ENCODE assay signal across 17 cellular contexts in genomic region chr6:63740709-63741108, GRCh38.
DNase-seq lines count a peak whose midpoint lies in the region; ATAC-seq and TF ChIP-seq lines count a peak whose summit lies in the region.
"Had no signal": no experiment of that assay in that cellular context is flagged by ENCODE, and none has a peak within 500 bp of the region (broad histone marks: within the 10 kb centered on the region; RNA-seq: fewer than 3 reads in every experiment).

No MANE protein-coding gene starts in this region.

- no peak for ATAC-seq in activated T-helper 17 cell treated with anti-CD3 and anti-CD28 coated beads, Interleukin-2, amount 50 U/mL, for 72 hours (replicated peaks)
- ATAC-seq in HG03521 (IDR thresholded peaks at IDR 0.05; ENCODE audit: unreplicated experiment), result no peak
- ATAC-seq: activated CD4-positive, alpha-beta T cell treated with anti-CD3 and anti-CD28 coated beads for 36 hours had no signal

- no peaks in the 10 kb centered on the region for H3K27me3 ChIP-seq in right atrium auricular region
- H3K27me3 ChIP-seq: esophagus squamous epithelium, transverse colon had no signal

- H3K9me3 ChIP-seq in HEK293 (ENCODE audit: control insufficient read depth, insufficient read depth, low read depth, low read length) (no peaks in the 10 kb centered on the region), right atrium auricular region (no peaks in the 10 kb centered on the region)
- H3K9me3 ChIP-seq: esophagus squamous epithelium, transverse colon had no signal

- no peak for TF ChIP-seq CTCF in HEK293 (tag by site-specific recombination; IDR thresholded peaks at IDR 0.05)
- TF ChIP-seq CTCF in fibroblast of villous mesenchyme (IDR thresholded peaks at IDR 0.05; ENCODE audit: insufficient read depth, low read depth, low read length), result no peak
- TF ChIP-seq CTCF in right atrium auricular region (IDR thresholded peaks at IDR 0.05), result no peak

- H3K36me3 ChIP-seq in HEK293 (ENCODE audit: control insufficient read depth in 2 of 2, insufficient read depth in 1 of 2, low read length in 2 of 2) (no peaks in the 10 kb centered on the region), right atrium auricular region (no peaks in the 10 kb centered on the region)
- H3K36me3 ChIP-seq: esophagus squamous epithelium, transverse colon had no signal

- CTCF ChIA-PET in HEK293 (lab: Yijun Ruan, JAX), result interaction anchor here (0.6 to 1.1 kb wide), 3 partner anchors 9 to 1378 kb away, joined by 3 to 4 read pairs (median 3); no protein-coding TSS in a partner anchor

- H3K27me3 Mint-ChIP-seq in activated T-helper 17 cell treated with anti-CD3 and anti-CD28 coated beads, Interleukin-2, amount 50 U/mL, for 72 hours, result no peaks in the 10 kb centered on the region
- H3K27me3 Mint-ChIP-seq: activated CD4-positive, alpha-beta T cell treated with anti-CD3 and anti-CD28 coated beads for 36 hours had no signal

- H3K4me1 Mint-ChIP-seq in activated T-helper 17 cell treated with anti-CD3 and anti-CD28 coated beads, Interleukin-2, amount 50 U/mL, for 72 hours, result no peaks in the 10 kb centered on the region
- H3K4me1 Mint-ChIP-seq: activated CD4-positive, alpha-beta T cell treated with anti-CD3 and anti-CD28 coated beads for 36 hours had no signal

- no peak overlapping the region for H3K4me3 Mint-ChIP-seq in activated T-helper 17 cell treated with anti-CD3 and anti-CD28 coated beads, Interleukin-2, amount 50 U/mL, for 72 hours
- H3K4me3 Mint-ChIP-seq: activated CD4-positive, alpha-beta T cell treated with anti-CD3 and anti-CD28 coated beads for 36 hours; nephron progenitor cell had no signal

- POLR2A ChIA-PET in HEK293 (lab: Yijun Ruan, JAX), result interaction anchor here (1.3 kb wide), 1 partner anchor 18 kb away, joined by 5 read pairs; no protein-coding TSS in a partner anchor

- H3K27ac Mint-ChIP-seq in activated T-helper 17 cell treated with anti-CD3 and anti-CD28 coated beads, Interleukin-2, amount 50 U/mL, for 72 hours, result peak overlapping the region; percentile 11
- H3K27ac Mint-ChIP-seq: activated CD4-positive, alpha-beta T cell treated with anti-CD3 and anti-CD28 coated beads for 36 hours; activated T-helper 2 cell treated with anti-CD3 and anti-CD28 coated beads, Interferon-gamma antibody, Interleukin-2, Interleukin-4, amounts not matched to agents 10 μg/mL and 5 μg/mL and 100 μg/mL, durations not matched to agents 14 hours and 24 hours and 36 hours had no signal

- H3K4me3 ChIP-seq in HEK293 (ENCODE audit: low read depth, low read length), result no peak overlapping the region
- no peak overlapping the region for H3K4me3 ChIP-seq in fibroblast of villous mesenchyme (ENCODE audit: low read depth, low read length)
- no peak overlapping the region for H3K4me3 ChIP-seq in right atrium auricular region
- H3K4me3 ChIP-seq: esophagus squamous epithelium, transverse colon had no signal

- H3K27ac ChIP-seq in HEK293 (ENCODE audit: extremely low read depth, low read depth, low read length) (no peak overlapping the region), right atrium auricular region (no peak overlapping the region)
- H3K27ac ChIP-seq: esophagus squamous epithelium had no signal

- H3K4me1 ChIP-seq in HEK293 (ENCODE audit: control insufficient read depth, insufficient read depth, low read length) (no peaks in the 10 kb centered on the region), right atrium auricular region (no peaks in the 10 kb centered on the region)

- H3K36me3 Mint-ChIP-seq in activated T-helper 17 cell treated with anti-CD3 and anti-CD28 coated beads, Interleukin-2, amount 50 U/mL, for 72 hours (ENCODE audit: low read depth), result no peaks in the 10 kb centered on the region

- H3K9me3 Mint-ChIP-seq in activated T-helper 17 cell treated with anti-CD3 and anti-CD28 coated beads, Interleukin-2, amount 50 U/mL, for 72 hours, result no peaks in the 10 kb centered on the region
- H3K9me3 Mint-ChIP-seq: activated T-helper 2 cell treated with anti-CD3 and anti-CD28 coated beads, Interferon-gamma antibody, Interleukin-2, Interleukin-4, amounts not matched to agents 10 μg/mL and 5 μg/mL and 100 μg/mL, durations not matched to agents 14 hours and 24 hours and 36 hours had no signal

- DNase-seq in A172 (ENCODE audit: low spot score) (peak; percentile 72), fibroblast of villous mesenchyme (ENCODE audit: low read depth) (peak; percentile 78), right atrium auricular region (ENCODE audit: low spot score) (no peak), pons (ENCODE audit: low spot score) (no peak)
- DNase-seq in activated CD8-positive, alpha-beta memory T cell treated with anti-CD3 and anti-CD28 coated beads, Interleukin-2, amount 50 U/mL, for 4 hours, result no peak
- DNase-seq: activated CD4-positive, alpha-beta T cell treated with anti-CD3 and anti-CD28 coated beads for 36 hours; DMS79 treated with DMSO at 0.1 percent for 48 hours; esophagus squamous epithelium; islet precursor cell; NCI-H1694 treated with DMSO at 0.1 percent for 48 hours; nephron progenitor cell; stimulated activated CD4-positive, alpha-beta T cell treated with anti-CD3 and anti-CD28 coated beads, Interleukin-12 subunit alpha, Interleukin-12 subunit beta, amount 100 ng/mL, for 4 hours; transverse colon had no signal

TF ChIP-seq in HEK293, 187 proteins besides CTCF, POLR2A, EP300 and RAD21:
- TF ChIP-seq SCRT2 (tag by site-specific recombination; IDR thresholded peaks at IDR 0.05), result no peak
- 0 out of 2 replicates have a peak, but pooled peaks have one; percentile 19 for TF ChIP-seq ZNF366 (tag by site-specific recombination; conservative IDR thresholded peaks at IDR 0.05)
- TF ChIP-seq ZNF155 (tag by site-specific recombination; IDR thresholded peaks at IDR 0.05), result no peak
- peak; percentile 54; the same call in 1 of the 2 replicates for TF ChIP-seq FEZF1 (tag by site-specific recombination; IDR thresholded peaks at IDR 0.05)

Comparison
In these comparisons a context has a peak if more than half of its experiments do, and no peak if none do; other contexts are left out.
1. DNase-seq: peak in A172 (single experiment) and fibroblast of villous mesenchyme (single experiment); none in right atrium auricular region (single experiment), activated CD8-positive, alpha-beta memory T cell treated with anti-CD3 and anti-CD28 coated beads, Interleukin-2, amount 50 U/mL, for 4 hours (single experiment) and pons (single experiment).